Comparison of ENCODE assay signal across 10 cellular contexts in genomic region chr2:151363709-151364108, GRCh38. TPM values are rescaled to one million over a fixed set of nuclear protein-coding genes. Genes with fewer than 3 reads are reported as not detected.
DNase-seq lines count a peak whose midpoint lies in the region; ATAC-seq and TF ChIP-seq lines count a peak whose summit lies in the region.
"Had no signal": no experiment of that assay in that cellular context is flagged by ENCODE, and none has a peak within 500 bp of the region (broad histone marks: within the 10 kb centered on the region; RNA-seq: fewer than 3 reads in every experiment).

No MANE protein-coding gene starts in this region.

- TF ChIP-seq CTCF in neural crest cell (conservative IDR thresholded peaks at IDR 0.05) (no peak), foreskin keratinocyte (conservative IDR thresholded peaks at IDR 0.05) (no peak)

- peak; percentile 30 for DNase-seq in astrocyte of the hippocampus (ENCODE audit: low read depth, low spot score)
- no peak for DNase-seq in neural crest cell (ENCODE audit: low read depth, low spot score)
- DNase-seq in H4 (ENCODE audit: low spot score): no peak
- no peak for DNase-seq in activated CD4-positive, CD25-positive, alpha-beta regulatory T cell (lab: John Stamatoyannopoulos, UW)
- DNase-seq in foreskin keratinocyte: no peak
- DNase-seq in NCI-H345 treated with DMSO at 0.1 percent for 48 hours (lab: John Stamatoyannopoulos, UW; ENCODE audit: unreplicated experiment): no peak

- no peaks in the 10 kb centered on the region for H3K27me3 Mint-ChIP-seq in neural crest cell (ENCODE audit: low read depth)

- H3K4me1 ChIP-seq in foreskin keratinocyte: no peaks in the 10 kb centered on the region
- H3K4me1 ChIP-seq: tibial artery had no signal

- peak overlapping the region; percentile 76 for H3K27ac Mint-ChIP-seq in neural crest cell (ENCODE audit: unreplicated experiment)

- peaks cover 15% of the 10 kb centered on the region for H3K4me1 Mint-ChIP-seq in neural crest cell

- no peaks in the 10 kb centered on the region for H3K27me3 ChIP-seq in foreskin keratinocyte
- H3K27me3 ChIP-seq: tibial artery had no signal

- peak; percentile 80 for ATAC-seq in GM18502 (IDR thresholded peaks at IDR 0.05; ENCODE audit: poor library complexity, unreplicated experiment)
- peak; percentile 90 for ATAC-seq in HG03025 (IDR thresholded peaks at IDR 0.05; ENCODE audit: low FRiP score, unreplicated experiment)
- no peak for ATAC-seq in foreskin keratinocyte
- ATAC-seq: left colon had no signal

- no peak overlapping the region for H3K27ac ChIP-seq in foreskin keratinocyte
- H3K27ac ChIP-seq: tibial artery had no signal

- H3K36me3 Mint-ChIP-seq in neural crest cell (ENCODE audit: low read depth): no peaks in the 10 kb centered on the region

- no peak overlapping the region for H3K4me3 Mint-ChIP-seq in neural crest cell

- peaks cover 6% of the 10 kb centered on the region for H3K9me3 Mint-ChIP-seq in neural crest cell

RNA-seq across cellular contexts. Expression of gene TNFAIP6, which starts 6.3 kb away (rescaled TPM):
- total RNA-seq in neural crest cell (0.40 and 0.75 TPM in 2 replicates), foreskin keratinocyte (not detected in 2 replicates)
- 1.5 and 5.6 TPM in 2 replicates for total RNA-seq in H4 (2014; rRNA removed; shearing (Covaris generic))
- not detected in 2 replicates for polyA plus RNA-seq in foreskin keratinocyte

RNA-seq across cellular contexts. Expression of gene RIF1, which starts 46.0 kb away (rescaled TPM):
- 64.3 and 65.2 TPM in 2 replicates for total RNA-seq in neural crest cell
- total RNA-seq in H4 (2014; rRNA removed; shearing (Covaris generic)): 16.4 and 23.6 TPM in 2 replicates
- 33.4 and 35.6 TPM in 2 replicates for total RNA-seq in foreskin keratinocyte
- 2.7 and 3.2 TPM in 2 replicates for polyA plus RNA-seq in foreskin keratinocyte
